Comparison of ENCODE assay signal across 17 cellular contexts in the genomic region with DNA sequence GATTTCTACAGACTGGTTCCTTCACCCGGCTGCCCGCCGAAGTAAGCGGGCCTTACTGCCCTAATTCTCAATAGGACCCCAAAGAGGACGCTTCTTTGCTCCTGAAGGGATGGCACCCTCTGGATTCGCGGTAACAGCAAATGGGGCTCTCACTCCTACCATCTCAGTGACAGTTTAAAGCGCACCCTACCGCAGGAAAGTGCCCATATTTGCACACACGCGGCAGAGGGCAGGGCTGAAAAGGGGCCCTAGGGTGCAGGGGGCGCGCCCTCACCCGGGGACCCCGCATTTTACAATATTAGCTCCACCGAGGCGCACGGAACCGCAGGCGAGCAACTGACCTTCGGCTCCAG. TPM values are rescaled to one million over a fixed set of nuclear protein-coding genes. Genes with fewer than 3 reads are reported as not detected.
DNase-seq lines count a peak whose midpoint lies in the region; ATAC-seq, FAIRE-seq and TF ChIP-seq lines count a peak whose summit lies in the region.
"Had no signal": no experiment of that assay in that cellular context is flagged by ENCODE, and none has a peak within 500 bp of the region (broad histone marks: within the 10 kb centered on the region; RNA-seq: fewer than 3 reads in every experiment).

No MANE protein-coding gene starts in this region.

- no peak for TF ChIP-seq EP300 in ovary (IDR thresholded peaks at IDR 0.05)

- H3K4me3 ChIP-seq in GM23248 (peak overlapping the region; percentile 53), duodenal mucosa (ENCODE audit: low read depth in 1 of 2, low read length in 2 of 2) (peak overlapping the region; percentile 15 to 54), rectal smooth muscle tissue (ENCODE audit: low read length) (peak overlapping the region; percentile 34), ovary (no peak overlapping the region)
- H3K4me3 ChIP-seq: colonic mucosa, SJSA1 had no signal

- H3K36me3 ChIP-seq in GM23248 (ENCODE audit: low read depth) (no peaks in the 10 kb centered on the region), duodenal mucosa (ENCODE audit: control insufficient read depth in 1 of 2, insufficient read depth in 2 of 2, low read length in 2 of 2) (no peaks in the 10 kb centered on the region), rectal smooth muscle tissue (ENCODE audit: control insufficient read depth, insufficient read depth, low read length) (no peaks in the 10 kb centered on the region), ovary (no peaks in the 10 kb centered on the region)
- H3K36me3 ChIP-seq: colonic mucosa, SJSA1 had no signal

- no peak overlapping the region for H3K9ac ChIP-seq in GM23248
- no peak overlapping the region for H3K9ac ChIP-seq in duodenal mucosa (ENCODE audit: low read depth in 1 of 2, low read length in 2 of 2)
- no peak overlapping the region for H3K9ac ChIP-seq in rectal smooth muscle tissue (ENCODE audit: low read length)

- in situ Hi-C loops in GM23248 (cut with MboI) = no loop called here

- H3K36me3 Mint-ChIP-seq in chondrocyte (ENCODE audit: low read depth) = peaks cover 2% of the 10 kb centered on the region

- peaks cover 16% of the 10 kb centered on the region for H3K27me3 Mint-ChIP-seq in chondrocyte (ENCODE audit: low read depth)

- H3K4me1 Mint-ChIP-seq in chondrocyte (ENCODE audit: low read depth) = peaks cover under 1% of the 10 kb centered on the region

- H3K27me3 ChIP-seq in GM23248 (replicated peaks; ENCODE audit: insufficient read depth) (peaks cover 17% of the 10 kb centered on the region), duodenal mucosa (ENCODE audit: control insufficient read depth in 1 of 2, insufficient read depth in 2 of 2, low read length in 2 of 2) (peaks cover 18 to 25% of the 10 kb centered on the region in 2 donors), rectal smooth muscle tissue (ENCODE audit: control insufficient read depth, insufficient read depth, low read length) (peaks cover 11% of the 10 kb centered on the region), ovary (no peaks in the 10 kb centered on the region)
- H3K27me3 ChIP-seq: SJSA1 had no signal

- H2AFZ ChIP-seq in GM23248 = peak overlapping the region; percentile 63

- no peak for DNase-seq in GM23248
- no peak for DNase-seq in left lobe of liver (ENCODE audit: low spot score)
- DNase-seq in H54 (ENCODE audit: insufficient read length, low spot score) = no peak
- no peak for DNase-seq in ovary
- DNase-seq in NCI-H2227 (lab: John Stamatoyannopoulos, UW; ENCODE audit: unreplicated experiment) = no peak
- DNase-seq in chondrocyte (ENCODE audit: low spot score) = no peak
- DNase-seq: activated CD4-positive, alpha-beta T cell treated with anti-CD3 and anti-CD28 coated beads, Interleukin-2, amount 10 ng/mL, durations not matched to agents 7 days and 5 days; amniotic stem cell; Calu3; colonic mucosa; NCI-H2227 treated with DMSO at 0.1 percent for 48 hours; stimulated activated CD4-positive, alpha-beta T cell treated with anti-CD3 and anti-CD28 coated beads, Interleukin-4, amount 100 ng/mL, for 4 hours had no signal

- H3K4me1 ChIP-seq in GM23248 (ENCODE audit: insufficient read depth) (no peaks in the 10 kb centered on the region; the same call in 1 of the 2 replicates), duodenal mucosa (ENCODE audit: control insufficient read depth in 1 of 2, insufficient read depth in 2 of 2, low read length in 2 of 2) (peaks cover 0 to 7% of the 10 kb centered on the region in 2 donors), rectal smooth muscle tissue (ENCODE audit: control insufficient read depth, insufficient read depth, low read length) (no peaks in the 10 kb centered on the region), ovary (ENCODE audit: insufficient read depth) (peaks cover 4% of the 10 kb centered on the region)
- H3K4me1 ChIP-seq: SJSA1 had no signal

- no peak overlapping the region for H3K27ac ChIP-seq in GM23248
- H3K27ac ChIP-seq in duodenal mucosa (ENCODE audit: low read depth, low read length) = no peak overlapping the region
- no peak overlapping the region for H3K27ac ChIP-seq in rectal smooth muscle tissue (ENCODE audit: low read depth, low read length)
- no peak overlapping the region for H3K27ac ChIP-seq in ovary
- H3K27ac ChIP-seq: colonic mucosa, SJSA1 had no signal

- H3F3A ChIP-seq in GM23248 (ENCODE audit: insufficient read depth) = no peaks in the 10 kb centered on the region

- peak overlapping the region; percentile 68 for H3K4me2 ChIP-seq in GM23248 (ENCODE audit: unreplicated experiment)

- H3K9me3 Mint-ChIP-seq in chondrocyte (ENCODE audit: low read depth) = peaks cover 5% of the 10 kb centered on the region
- H3K9me3 Mint-ChIP-seq: activated CD4-positive, alpha-beta T cell treated with anti-CD3 and anti-CD28 coated beads, Interleukin-2, amount 10 ng/mL, durations not matched to agents 7 days and 5 days; activated T-helper 1 cell treated with anti-CD3 and anti-CD28 coated beads, Interleukin-12 subunit alpha, Interleukin-12 subunit beta, Interleukin-2, Interleukin-4 antibody, amounts not matched to agents 30 ng/mL and 10 ng/mL and 1 ng/mL, durations not matched to agents 14 hours and 24 hours and 36 hours had no signal

- H3K27ac Mint-ChIP-seq in chondrocyte (ENCODE audit: unreplicated experiment) = no peak overlapping the region
- H3K27ac Mint-ChIP-seq: activated CD4-positive, alpha-beta T cell treated with anti-CD3 and anti-CD28 coated beads, Interleukin-2, amount 10 ng/mL, durations not matched to agents 7 days and 5 days; activated T-helper 1 cell treated with anti-CD3 and anti-CD28 coated beads, Interleukin-12 subunit alpha, Interleukin-12 subunit beta, Interleukin-2, Interleukin-4 antibody, amounts not matched to agents 30 ng/mL and 10 ng/mL and 1 ng/mL, durations not matched to agents 14 hours and 24 hours and 36 hours had no signal

- intact Hi-C loops in ovary (cut with DNase I) = loop anchor here in 1 of 4 donors (10.0 kb wide), 1 partner anchor 69 kb away; the partner anchor contains the start of gene ADORA2A

- TF ChIP-seq CTCF in ovary (IDR thresholded peaks at IDR 0.05) (no peak), chondrocyte (IDR thresholded peaks at IDR 0.05) (no peak)

- H3K9me3 ChIP-seq in GM23248 (ENCODE audit: low read depth) (no peaks in the 10 kb centered on the region), duodenal mucosa (ENCODE audit: control insufficient read depth in 1 of 2, low read length in 2 of 2) (no peaks in the 10 kb centered on the region), ovary (no peaks in the 10 kb centered on the region)
- H3K9me3 ChIP-seq: colonic mucosa, SJSA1 had no signal

- ATAC-seq in left lobe of liver = peak; percentile 14

- no peaks in the 10 kb centered on the region for H3K9me2 ChIP-seq in GM23248 (ENCODE audit: insufficient read depth)

- WGBS in GM23248 (ENCODE audit: low coverage in 1 of 2, low lambda C conversion rate in 2 of 2, missing lambda C conversion rate in 2 of 2), 2 experiments = 31 to 39% methylated on average over 21 of the region's 21 CpGs
- WGBS in ovary, 3 donors = 49 to 61% (median 53%) methylated on average over 20 to 21 of the region's 21 CpGs

- TF ChIP-seq POLR2A in H54 (IDR thresholded peaks at IDR 0.05; ENCODE audit: low read depth, low read length) = no peak
- TF ChIP-seq POLR2A in ovary (IDR thresholded peaks at IDR 0.05) = no peak

- H4K20me1 ChIP-seq in GM23248 (ENCODE audit: insufficient read depth) = no peaks in the 10 kb centered on the region

- H3K79me2 ChIP-seq in GM23248 (ENCODE audit: insufficient read depth) = no peaks in the 10 kb centered on the region

- FAIRE-seq in H54 (lab: Jason Lieb, UNC) = no peak

- H3K4me3 Mint-ChIP-seq in chondrocyte (ENCODE audit: unreplicated experiment) = no peak overlapping the region
- H3K4me3 Mint-ChIP-seq: activated CD4-positive, alpha-beta T cell treated with anti-CD3 and anti-CD28 coated beads, Interleukin-2, amount 10 ng/mL, durations not matched to agents 7 days and 5 days; activated T-helper 1 cell treated with anti-CD3 and anti-CD28 coated beads, Interleukin-12 subunit alpha, Interleukin-12 subunit beta, Interleukin-2, Interleukin-4 antibody, amounts not matched to agents 30 ng/mL and 10 ng/mL and 1 ng/mL, durations not matched to agents 14 hours and 24 hours and 36 hours had no signal

RNA-seq across cellular contexts. Expression of gene UPB1, which starts 1.0 kb away (rescaled TPM):
- total RNA-seq in GM23248 (2014; rRNA removed; shearing (Covaris generic)) = not detected in 2 replicates
- polyA plus RNA-seq in GM23248 (2016; fragmentation: Nextera tagmentation; extraction: Ambion mirVana) = not detected in 2 replicates
- 184 TPM for total RNA-seq in left lobe of liver
- 1 to 10 TPM in 1 of 7 donors, under 1 TPM in 4, not detected in 2; 0.25 to 1.2 (median 0.33) TPM for total RNA-seq in ovary
- under 1 TPM; 0.15 to 0.69 TPM for polyA plus RNA-seq in ovary
- total RNA-seq in chondrocyte = 0.15 to 0.31 TPM (median 0.18 TPM) in 3 replicates
- total RNA-seq: fibroblast of lung had no signal

Comparison
In these comparisons a context has a peak if more than half of its experiments do, and no peak if none do; other contexts are left out.
1. RNA of gene UPB1, which starts 1.0 kb away (total RNA-seq): 184 TPM in left lobe of liver (single experiment); 0.25 to 1.2 TPM in ovary, 0.15 to 0.31 TPM in chondrocyte and not detected in GM23248; every median in the first group is over 10 times any median in the second.